1 cellular context compared by ENCODE assay signal in genomic region chr2:157789933-157790511, GRCh38.
TF ChIP-seq lines count a peak whose summit lies in the region.

No MANE protein-coding gene starts in this region.

TF ChIP-seq in IMR-90, 13 proteins besides CTCF, POLR2A, EP300 and RAD21 (continued from another document):
- no peak for TF ChIP-seq MXI1 (IDR thresholded peaks at IDR 0.05; ENCODE audit: borderline replicate concordance, low read depth, low read length)
- no peak for TF ChIP-seq SMC3 (IDR thresholded peaks at IDR 0.05; ENCODE audit: low read depth, low read length)
